ENCODE assay signal across 8 cellular contexts in genomic region chr5:55991768-55992486, GRCh38. TPM values are rescaled to one million over a fixed set of nuclear protein-coding genes. Genes with fewer than 3 reads are reported as not detected.
DNase-seq lines count a peak whose midpoint lies in the region; ATAC-seq and TF ChIP-seq lines count a peak whose summit lies in the region.

No MANE protein-coding gene starts in this region.

- TF ChIP-seq CTCF in esophagus squamous epithelium (IDR thresholded peaks at IDR 0.05), result no peak
- TF ChIP-seq CTCF in gastrocnemius medialis (IDR thresholded peaks at IDR 0.05 in 4 of 5, conservative IDR thresholded peaks at IDR 0.05 in 1 of 5), result no peak

- H3K4me3 ChIP-seq in GM08714 (ENCODE audit: low read length) (peak overlapping the region; percentile 82; the same call in 1 of the 2 replicates), esophagus squamous epithelium (peak overlapping the region; percentile 87 to 91 (median 90)), gastrocnemius medialis (peak overlapping the region; percentile 72 to 84 (median 82))

- H3K27me3 ChIP-seq in esophagus squamous epithelium (no peaks in the 10 kb centered on the region), gastrocnemius medialis (no peaks in the 10 kb centered on the region)

- intact Hi-C loops in esophagus squamous epithelium (cut with DNase I), result no loop called here
- intact Hi-C loops in gastrocnemius medialis (cut with DNase I; ENCODE audit: low total_unique reads), result loop anchor here (5.0 to 10.0 kb wide), 2 partner anchors 65 to 567 kb away; no protein-coding TSS in a partner anchor

- peaks cover 14 to 74% (median 20%) of the 10 kb centered on the region in 3 donors for H3K4me1 ChIP-seq in esophagus squamous epithelium
- H3K4me1 ChIP-seq in gastrocnemius medialis, result peaks cover 42% of the 10 kb centered on the region in 2 donors

- H3K27ac ChIP-seq in esophagus squamous epithelium (peak overlapping the region; percentile 18 to 100 (median 98)), gastrocnemius medialis (peak overlapping the region; percentile 95 to 99 (median 98))

- 58 to 79% methylated on average over 5 of the region's 5 CpGs for WGBS in esophagus squamous epithelium, 2 donors

- in situ Hi-C loops in gastrocnemius medialis (cut with MboI; ENCODE audit: low sequenced_read_pairs in 4 of 4), result loop anchor here in 3 of 4 donors (25.0 kb wide), 2 partner anchors 195 to 1195 kb away; no protein-coding TSS in a partner anchor

- TF ChIP-seq POLR2A in esophagus squamous epithelium (IDR thresholded peaks at IDR 0.05), result no peak
- no peak for TF ChIP-seq POLR2A in gastrocnemius medialis (IDR thresholded peaks at IDR 0.05)

- H3K9me3 ChIP-seq in esophagus squamous epithelium, result no peaks in the 10 kb centered on the region
- H3K9me3 ChIP-seq in gastrocnemius medialis, result no peaks in the 10 kb centered on the region

- H3K36me3 ChIP-seq in esophagus squamous epithelium (peaks cover 0 to 2% (median 0%) of the 10 kb centered on the region in 3 donors), gastrocnemius medialis (no peaks in the 10 kb centered on the region)

- DNase-seq in RPMI7951 (ENCODE audit: low read depth) (peak; percentile 42), esophagus squamous epithelium (lab: John Stamatoyannopoulos, UW) (no peak), gastrocnemius medialis (no peak), NCI-H1436 treated with DMSO at 0.1 percent for 48 hours (lab: John Stamatoyannopoulos, UW) (no peak)

- ATAC-seq in gastrocnemius medialis, result no peak
- ATAC-seq in GM21360 (IDR thresholded peaks at IDR 0.05; ENCODE audit: unreplicated experiment), result no peak
- ATAC-seq in HG03378 (IDR thresholded peaks at IDR 0.05; ENCODE audit: unreplicated experiment), result no peak
- no peak for ATAC-seq in HG02870 (IDR thresholded peaks at IDR 0.05; ENCODE audit: unreplicated experiment)

RNA-seq across cellular contexts. Expression of gene IL6ST, which starts 2.8 kb away (rescaled TPM):
- 124 and 136 TPM in 2 replicates for total RNA-seq in RPMI7951 (2014; rRNA removed; shearing (Covaris generic))
- total RNA-seq in esophagus squamous epithelium (100 to 1,000 TPM in 2 of 4 donors, 10 to 100 TPM in 2; 71.4 to 246 (median 116) TPM), gastrocnemius medialis (100 to 1,000 TPM; 128 to 228 (median 167) TPM)
